In the genomic region with DNA sequence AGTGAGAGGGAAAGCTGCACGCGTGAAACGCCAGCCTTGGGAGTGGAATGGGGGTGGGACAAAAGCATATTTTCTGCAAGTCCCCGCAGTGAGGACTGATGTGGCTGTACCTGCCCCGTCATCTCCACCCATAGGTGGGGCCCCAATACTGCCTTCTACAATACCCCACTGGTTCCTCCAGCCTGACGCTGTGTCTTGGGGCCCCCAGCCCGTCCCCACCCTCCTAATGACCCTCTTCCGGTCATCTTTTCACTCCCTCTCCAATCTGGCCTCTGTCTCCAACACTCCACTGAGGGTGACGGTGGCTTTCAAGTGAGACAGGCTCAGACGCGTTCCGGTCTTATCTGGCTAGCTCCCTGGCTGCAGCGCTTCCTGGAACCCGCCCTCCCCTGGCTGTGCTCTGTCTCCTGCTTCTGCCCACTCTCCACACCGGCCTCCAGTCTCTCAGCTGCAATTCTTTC, we compare ENCODE assay signal across 8 cellular contexts.
A peak's percentile ranks its signal among the peaks of the same experiment; 100 is the strongest.
DNase-seq lines count a peak whose midpoint lies in the region; ATAC-seq and TF ChIP-seq lines count a peak whose summit lies in the region.

No MANE protein-coding gene starts in this region.

- H3K27ac ChIP-seq in Peyer's patch = peak overlapping the region in 1 of 4 donors; percentile 38

- H3K4me1 ChIP-seq in Peyer's patch = peaks cover 3 to 26% (median 11%) of the 10 kb centered on the region in 4 donors

- TF ChIP-seq POLR2A in Peyer's patch (IDR thresholded peaks at IDR 0.05) (no peak), erythroblast (IDR thresholded peaks at IDR 0.05; ENCODE audit: low read length) (peak; percentile 41)

- no peaks in the 10 kb centered on the region for H3K9me3 Mint-ChIP-seq in Calu3 (ENCODE audit: low read depth, unreplicated experiment)
- no peaks in the 10 kb centered on the region for H3K9me3 Mint-ChIP-seq in naive B cell
- no peaks in the 10 kb centered on the region for H3K9me3 Mint-ChIP-seq in activated T-helper 1 cell treated with anti-CD3 and anti-CD28 coated beads, Interleukin-12 subunit alpha, Interleukin-12 subunit beta, Interleukin-2, Interleukin-4 antibody, amounts not matched to agents 30 ng/mL and 10 ng/mL and 1 ng/mL, durations not matched to agents 14 hours and 24 hours and 36 hours

- BruUV-seq in Calu3 (replicated peaks; lab: Mats Ljungman, UMichigan) = no TSS peak

- DNase-seq in Calu3 (peak; percentile 55), Peyer's patch (peak in 2 of 3 donors; percentile 68 to 70), erythroblast (lab: John Stamatoyannopoulos, UW) (peak; percentile 76 to 78), naive B cell (peak; percentile 20), D341Med (ENCODE audit: low spot score) (no peak)
- DNase-seq in activated T-helper 1 cell treated with anti-CD3 and anti-CD28 coated beads, Interleukin-12 subunit alpha, Interleukin-12 subunit beta, Interleukin-2, Interleukin-4 antibody, amounts not matched to agents 30 ng/mL and 10 ng/mL and 1 ng/mL, durations not matched to agents 14 hours and 24 hours and 36 hours (ENCODE audit: low spot score) = no peak
- DNase-seq in stimulated activated CD4-positive, alpha-beta T cell treated with anti-CD3 and anti-CD28 coated beads, Interleukin-4, amount 100 ng/mL, for 1 hour = no peak

- H3K36me3 ChIP-seq in Peyer's patch = no peaks in the 10 kb centered on the region

- H3K9me3 ChIP-seq in Peyer's patch = no peaks in the 10 kb centered on the region

- ATAC-seq in naive B cell (ENCODE audit: low read depth in 2 of 2) (peak; percentile 76 to 78), HG02852 (IDR thresholded peaks at IDR 0.05; ENCODE audit: unreplicated experiment) (no peak)

- CTCF ChIA-PET in Calu3 (lab: Charles Lee) = interaction anchor here (0.8 to 2.2 kb wide), 2 partner anchors 32 to 156 kb away, joined by 3 to 10 read pairs; no protein-coding TSS in a partner anchor

- TF ChIP-seq CTCF in Calu3 (IDR thresholded peaks at IDR 0.05; ENCODE audit: unreplicated experiment) (no peak), Peyer's patch (IDR thresholded peaks at IDR 0.05) (peak in 2 of 6 experiments; percentile 3 to 24)

- H3K27ac Mint-ChIP-seq in Calu3 (ENCODE audit: unreplicated experiment) (peak overlapping the region; percentile 42), naive B cell (peak overlapping the region in 4 of 6 donors; percentile 59 to 92 (median 91))
- H3K27ac Mint-ChIP-seq in activated T-helper 1 cell treated with anti-CD3 and anti-CD28 coated beads, Interleukin-12 subunit alpha, Interleukin-12 subunit beta, Interleukin-2, Interleukin-4 antibody, amounts not matched to agents 30 ng/mL and 10 ng/mL and 1 ng/mL, durations not matched to agents 14 hours and 24 hours and 36 hours = no peak overlapping the region

- no peaks in the 10 kb centered on the region for H3K27me3 ChIP-seq in Peyer's patch

- no peaks in the 10 kb centered on the region for H3K27me3 Mint-ChIP-seq in Calu3 (ENCODE audit: unreplicated experiment)
- no peaks in the 10 kb centered on the region for H3K27me3 Mint-ChIP-seq in naive B cell
- H3K27me3 Mint-ChIP-seq in activated T-helper 1 cell treated with anti-CD3 and anti-CD28 coated beads, Interleukin-12 subunit alpha, Interleukin-12 subunit beta, Interleukin-2, Interleukin-4 antibody, amounts not matched to agents 30 ng/mL and 10 ng/mL and 1 ng/mL, durations not matched to agents 14 hours and 24 hours and 36 hours (ENCODE audit: insufficient read depth) = no peaks in the 10 kb centered on the region

- H3K4me1 Mint-ChIP-seq in Calu3 (ENCODE audit: low read depth, unreplicated experiment) (peaks cover 54% of the 10 kb centered on the region), naive B cell (peaks cover 0 to 47% (median 0%) of the 10 kb centered on the region in 3 donors)
- peaks cover 13% of the 10 kb centered on the region for H3K4me1 Mint-ChIP-seq in activated T-helper 1 cell treated with anti-CD3 and anti-CD28 coated beads, Interleukin-12 subunit alpha, Interleukin-12 subunit beta, Interleukin-2, Interleukin-4 antibody, amounts not matched to agents 30 ng/mL and 10 ng/mL and 1 ng/mL, durations not matched to agents 14 hours and 24 hours and 36 hours (ENCODE audit: low read depth)

- no peaks in the 10 kb centered on the region for H3K36me3 Mint-ChIP-seq in Calu3 (ENCODE audit: insufficient read depth, unreplicated experiment)
- H3K36me3 Mint-ChIP-seq in naive B cell = no peaks in the 10 kb centered on the region
- H3K36me3 Mint-ChIP-seq in activated T-helper 1 cell treated with anti-CD3 and anti-CD28 coated beads, Interleukin-12 subunit alpha, Interleukin-12 subunit beta, Interleukin-2, Interleukin-4 antibody, amounts not matched to agents 30 ng/mL and 10 ng/mL and 1 ng/mL, durations not matched to agents 14 hours and 24 hours and 36 hours (ENCODE audit: low read depth) = no peaks in the 10 kb centered on the region

- intact Hi-C loops in Calu3 (cut with micrococcal nuclease; ENCODE audit: unreplicated experiment) = loop anchor here (5.0 kb wide), 1 partner anchor 157 kb away; a partner anchor contains a TSS
- intact Hi-C loops in activated T-helper 1 cell treated with anti-CD3 and anti-CD28 coated beads, Interleukin-12 subunit alpha, Interleukin-12 subunit beta, Interleukin-2, Interleukin-4 antibody, amounts not matched to agents 30 ng/mL and 10 ng/mL and 1 ng/mL, durations not matched to agents 14 hours and 24 hours and 36 hours (cut with micrococcal nuclease) = no loop called here

- H3K4me3 Mint-ChIP-seq in Calu3 (ENCODE audit: low read depth, unreplicated experiment) (peak overlapping the region; percentile 32), naive B cell (peak overlapping the region in 6 of 8 donors; percentile 15 to 84 (median 68))
- no peak overlapping the region for H3K4me3 Mint-ChIP-seq in activated T-helper 1 cell treated with anti-CD3 and anti-CD28 coated beads, Interleukin-12 subunit alpha, Interleukin-12 subunit beta, Interleukin-2, Interleukin-4 antibody, amounts not matched to agents 30 ng/mL and 10 ng/mL and 1 ng/mL, durations not matched to agents 14 hours and 24 hours and 36 hours

- H3K4me3 ChIP-seq in Peyer's patch = peak overlapping the region in 1 of 4 donors; percentile 36

Comparison
In these comparisons a context has a peak if more than half of its experiments do, and no peak if none do; other contexts are left out.
1. DNase-seq: peak in Calu3 (single experiment), Peyer's patch (2 of 3), erythroblast (2 of 2) and naive B cell (single experiment); none in activated T-helper 1 cell treated with anti-CD3 and anti-CD28 coated beads, Interleukin-12 subunit alpha, Interleukin-12 subunit beta, Interleukin-2, Interleukin-4 antibody, amounts not matched to agents 30 ng/mL and 10 ng/mL and 1 ng/mL, durations not matched to agents 14 hours and 24 hours and 36 hours (single experiment), stimulated activated CD4-positive, alpha-beta T cell treated with anti-CD3 and anti-CD28 coated beads, Interleukin-4, amount 100 ng/mL, for 1 hour (single experiment) and D341Med (single experiment).